Comparison of ENCODE assay signal across 14 cellular contexts in genomic region chr11:12243511-12243910, GRCh38.
DNase-seq lines count a peak whose midpoint lies in the region; ATAC-seq and TF ChIP-seq lines count a peak whose summit lies in the region.
"Had no signal": no experiment of that assay in that cellular context is flagged by ENCODE, and none has a peak within 500 bp of the region (broad histone marks: within the 10 kb centered on the region; RNA-seq: fewer than 3 reads in every experiment).

No MANE protein-coding gene starts in this region.

- H3K27ac ChIP-seq in C4-2B (peak overlapping the region; percentile 9; the same call in 1 of the 2 replicates), iPS-20b (ENCODE audit: low read length) (no peak overlapping the region)
- H3K27ac ChIP-seq: uterus had no signal

- no peak overlapping the region for H3K4me3 ChIP-seq in iPS-20b (ENCODE audit: low read length)
- H3K4me3 ChIP-seq: K562, uterus had no signal

- H3K27ac Mint-ChIP-seq in naive thymus-derived CD8-positive, alpha-beta T cell, result peak overlapping the region in 5 of 10 donors; percentile 22 to 86 (median 45)

- H3K4me1 ChIP-seq in iPS-20b (ENCODE audit: insufficient read depth, low read length), result peaks cover 4% of the 10 kb centered on the region; the same call in 1 of the 2 replicates
- H3K4me1 ChIP-seq: uterus had no signal

- H3K36me3 Mint-ChIP-seq in naive thymus-derived CD8-positive, alpha-beta T cell, result peaks cover 0 to 2% (median 0%) of the 10 kb centered on the region in 3 donors

- no peaks in the 10 kb centered on the region for H3K36me3 ChIP-seq in iPS-20b (ENCODE audit: insufficient read depth, low read depth, low read length)
- H3K36me3 ChIP-seq: uterus had no signal

- TF ChIP-seq CTCF in C4-2B (conservative IDR thresholded peaks at IDR 0.05), result no peak

- no peak overlapping the region for H3K4me3 Mint-ChIP-seq in naive thymus-derived CD8-positive, alpha-beta T cell

- H3K9me3 ChIP-seq in iPS-20b (ENCODE audit: insufficient read depth, low read depth, low read length), result no peaks in the 10 kb centered on the region
- H3K9me3 ChIP-seq: uterus had no signal

- no peaks in the 10 kb centered on the region for H3K27me3 Mint-ChIP-seq in naive thymus-derived CD8-positive, alpha-beta T cell

- no peak for ATAC-seq in naive thymus-derived CD8-positive, alpha-beta T cell
- ATAC-seq in GM21390 (IDR thresholded peaks at IDR 0.05; ENCODE audit: unreplicated experiment), result no peak
- ATAC-seq in GM18873 (IDR thresholded peaks at IDR 0.05; ENCODE audit: low FRiP score, unreplicated experiment), result no peak
- ATAC-seq: HCT116, K562, sciatic nerve had no signal

- H3K27me3 ChIP-seq in iPS-20b (ENCODE audit: insufficient read depth, low read length), result no peaks in the 10 kb centered on the region
- H3K27me3 ChIP-seq: uterus had no signal

- no peaks in the 10 kb centered on the region for H3K9me3 Mint-ChIP-seq in naive thymus-derived CD8-positive, alpha-beta T cell

- H3K4me1 Mint-ChIP-seq in naive thymus-derived CD8-positive, alpha-beta T cell, result peaks cover 17 to 27% (median 23%) of the 10 kb centered on the region in 4 donors

- POLR2A ChIA-PET in naive thymus-derived CD8-positive, alpha-beta T cell (lab: Charles Lee), result no interaction called here

- H3K9ac ChIP-seq in iPS-20b (ENCODE audit: low read depth, low read length), result 0 out of 2 replicates have a peak overlapping the region, but pooled peaks have one; percentile 9

- DNase-seq in NCI-H1092 (lab: John Stamatoyannopoulos, UW) (peak; percentile 53), NCI-H774 (lab: John Stamatoyannopoulos, UW) (peak; percentile 57)
- no peak for DNase-seq in naive thymus-derived CD8-positive, alpha-beta T cell
- no peak for DNase-seq in stimulated activated CD4-positive, alpha-beta T cell treated with anti-CD3 and anti-CD28 coated beads, Interleukin-1b, Interleukin-23, amount 100 ng/mL, for 48 hours
- DNase-seq: midbrain, T1000, uterus had no signal

Comparison
In these comparisons a context has a peak if more than half of its experiments do, and no peak if none do; other contexts are left out.
1. DNase-seq: peak in NCI-H1092 (single experiment) and NCI-H774 (single experiment); none in naive thymus-derived CD8-positive, alpha-beta T cell (0 of 10) and stimulated activated CD4-positive, alpha-beta T cell treated with anti-CD3 and anti-CD28 coated beads, Interleukin-1b, Interleukin-23, amount 100 ng/mL, for 48 hours (single experiment).